17 cellular contexts compared by ENCODE assay signal in the genomic region with DNA sequence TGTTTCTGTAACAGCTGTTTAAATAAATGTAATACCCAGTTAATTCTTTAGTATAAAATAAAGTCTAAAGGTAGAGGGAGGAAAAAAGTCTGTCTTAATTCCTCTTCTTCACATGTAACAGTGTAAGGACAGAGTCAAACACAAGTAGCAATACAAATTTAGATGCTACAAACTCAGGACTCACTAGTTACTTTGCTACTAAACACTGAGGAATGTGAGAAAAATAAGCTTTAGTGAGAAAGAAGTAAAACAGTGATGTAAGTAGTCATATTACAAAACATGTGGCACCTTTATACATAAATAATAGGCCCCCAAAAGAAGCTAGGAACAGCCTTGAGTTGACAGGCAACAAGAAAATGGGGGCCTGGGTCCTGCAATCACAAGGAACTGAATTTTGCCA.
DNase-seq lines count a peak whose midpoint lies in the region; ATAC-seq, FAIRE-seq and TF ChIP-seq lines count a peak whose summit lies in the region.
"Had no signal": no experiment of that assay in that cellular context is flagged by ENCODE, and none has a peak within 500 bp of the region (broad histone marks: within the 10 kb centered on the region; RNA-seq: fewer than 3 reads in every experiment).

No MANE protein-coding gene starts in this region.

- H2AFZ ChIP-seq in Karpas-422 (ENCODE audit: low read length) = no peak overlapping the region

- H4K20me1 ChIP-seq in Karpas-422 (ENCODE audit: insufficient read depth, low read depth, low read length) = no peaks in the 10 kb centered on the region

- TF ChIP-seq EP300 in A549 (IDR thresholded peaks at IDR 0.05) = no peak

- no peak for TF ChIP-seq POLR2A in A549 (IDR thresholded peaks at IDR 0.05; ENCODE audit: low read length)

- H3K79me2 ChIP-seq in Karpas-422 (ENCODE audit: low read length) = peaks cover 95% of the 10 kb centered on the region

- H3K4me2 ChIP-seq in A549 = peak overlapping the region; percentile 3; the same call in 1 of the 3 replicates
- peak overlapping the region; percentile 65 for H3K4me2 ChIP-seq in Karpas-422 (ENCODE audit: low read depth, low read length, poor library complexity, severe bottlenecking)

- TF ChIP-seq RAD21 in A549 (conservative IDR thresholded peaks at IDR 0.05 in 1 of 2, IDR thresholded peaks at IDR 0.05 in 1 of 2) = no peak

- ATAC-seq in A549 = no peak
- ATAC-seq in GM18520 (IDR thresholded peaks at IDR 0.05; ENCODE audit: unreplicated experiment) = no peak

- no peaks in the 10 kb centered on the region for H3K27me3 ChIP-seq in Karpas-422 (ENCODE audit: low read length)
- H3K27me3 ChIP-seq: BE2C had no signal

- TF ChIP-seq CTCF in A549 (IDR thresholded peaks at IDR 0.05) = no peak
- no peak for TF ChIP-seq CTCF in fibroblast of mammary gland (conservative IDR thresholded peaks at IDR 0.05; ENCODE audit: control insufficient read depth, insufficient read depth, low read depth, low read length)

- DNase-seq in A549 (ENCODE audit: low read depth in 1 of 2, low spot score in 1 of 2) (no peak), GM03348 (ENCODE audit: low spot score) (peak; percentile 6), Karpas-422 (no peak), fibroblast of mammary gland (ENCODE audit: low read depth) (peak; percentile 15), RCC 7860 (ENCODE audit: low spot score) (no peak), NCI-H2196 treated with DMSO at 0.1 percent for 48 hours (lab: John Stamatoyannopoulos, UW; ENCODE audit: unreplicated experiment) (no peak)
- DNase-seq in stimulated activated CD4-positive, alpha-beta T cell treated with anti-CD3 and anti-CD28 coated beads, Interleukin-15, amount 100 ng/mL, for 24 hours = no peak
- DNase-seq: BE2C; CD4-positive, alpha-beta memory T cell; DMS79; EL; GDM1; KG1 had no signal

- no peak overlapping the region for H3K4me3 ChIP-seq in A549
- H3K4me3 ChIP-seq in Karpas-422 (ENCODE audit: low read length) = no peak overlapping the region
- no peak overlapping the region for H3K4me3 ChIP-seq in fibroblast of mammary gland (ENCODE audit: control insufficient read depth, low read depth, low read length)

- H3K27ac ChIP-seq in A549 (peak overlapping the region; percentile 8 to 69; a peak in 3 of 6 replicates), Karpas-422 (ENCODE audit: low read length) (peak overlapping the region; percentile 62)
- H3K27ac ChIP-seq: 22Rv1, C4-2B, HL-60 had no signal

- H3K9me3 ChIP-seq in A549 (no peaks in the 10 kb centered on the region), Karpas-422 (ENCODE audit: low read length) (no peaks in the 10 kb centered on the region)
- H3K9me3 ChIP-seq: BE2C had no signal

- FAIRE-seq in A549 (lab: Jason Lieb, UNC) = no peak
- FAIRE-seq in RCC 7860 (lab: Jason Lieb, UNC) = no peak

- H3K4me1 ChIP-seq in A549 = peaks cover 37% of the 10 kb centered on the region
- H3K4me1 ChIP-seq in Karpas-422 (ENCODE audit: low read length) = peaks cover 54% of the 10 kb centered on the region
- H3K4me1 ChIP-seq: BE2C had no signal

- H3K9me2 ChIP-seq in Karpas-422 (replicated peaks; ENCODE audit: insufficient read depth, low read length) = no peaks in the 10 kb centered on the region

- CTCF ChIA-PET in A549 (lab: Yijun Ruan, JAX) = interaction anchor here (0.6 to 2.6 kb wide), 4 partner anchors 16 to 212 kb away, joined by 3 to 9 read pairs (median 4); no protein-coding TSS in a partner anchor

- peak overlapping the region; percentile 27 for H3K9ac ChIP-seq in Karpas-422 (ENCODE audit: low read length)

- no peaks in the 10 kb centered on the region for H3K36me3 ChIP-seq in Karpas-422 (ENCODE audit: insufficient read depth, low read length)
- H3K36me3 ChIP-seq: BE2C had no signal

- POLR2A ChIA-PET in A549 (lab: Yijun Ruan, JAX) = no interaction called here

TF ChIP-seq in A549, 52 proteins besides CTCF, POLR2A, EP300 and RAD21:
- TF ChIP-seq JUN (IDR thresholded peaks at IDR 0.05) (no peak), MYC (IDR thresholded peaks at IDR 0.05; ENCODE audit: borderline replicate concordance, low read length) (no peak), CHD4 (IDR thresholded peaks at IDR 0.05; ENCODE audit: borderline replicate concordance) (no peak), PHF8 (IDR thresholded peaks at IDR 0.05; ENCODE audit: borderline replicate concordance, low read depth) (no peak), ESRRA (IDR thresholded peaks at IDR 0.05; ENCODE audit: borderline replicate concordance, low read length) (no peak), SMC3 (IDR thresholded peaks at IDR 0.05) (no peak), ZSCAN20 (CRISPR knock-in tag; IDR thresholded peaks at IDR 0.05) (no peak), RNF2 (IDR thresholded peaks at IDR 0.05; ENCODE audit: borderline replicate concordance, low read depth) (no peak), CHD2 (IDR thresholded peaks at IDR 0.05; ENCODE audit: low read length, partially characterized antibody) (no peak), RCOR1 (IDR thresholded peaks at IDR 0.05; ENCODE audit: low read depth, low read length) (no peak), BHLHE40 (IDR thresholded peaks at IDR 0.05; ENCODE audit: low read depth, low read length) (no peak), EHF (CRISPR knock-in tag; IDR thresholded peaks at IDR 0.05) (no peak), CBX2 (IDR thresholded peaks at IDR 0.05; ENCODE audit: borderline replicate concordance, low read depth) (no peak)
- TF ChIP-seq, protein P1, sequence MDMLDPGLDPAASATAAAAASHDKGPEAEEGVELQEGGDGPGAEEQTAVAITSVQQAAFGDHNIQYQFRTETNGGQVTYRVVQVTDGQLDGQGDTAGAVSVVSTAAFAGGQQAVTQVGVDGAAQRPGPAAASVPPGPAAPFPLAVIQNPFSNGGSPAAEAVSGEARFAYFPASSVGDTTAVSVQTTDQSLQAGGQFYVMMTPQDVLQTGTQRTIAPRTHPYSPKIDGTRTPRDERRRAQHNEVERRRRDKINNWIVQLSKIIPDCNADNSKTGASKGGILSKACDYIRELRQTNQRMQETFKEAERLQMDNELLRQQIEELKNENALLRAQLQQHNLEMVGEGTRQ (IDR thresholded peaks at IDR 0.05) = no peak
- TF ChIP-seq, protein P2, sequence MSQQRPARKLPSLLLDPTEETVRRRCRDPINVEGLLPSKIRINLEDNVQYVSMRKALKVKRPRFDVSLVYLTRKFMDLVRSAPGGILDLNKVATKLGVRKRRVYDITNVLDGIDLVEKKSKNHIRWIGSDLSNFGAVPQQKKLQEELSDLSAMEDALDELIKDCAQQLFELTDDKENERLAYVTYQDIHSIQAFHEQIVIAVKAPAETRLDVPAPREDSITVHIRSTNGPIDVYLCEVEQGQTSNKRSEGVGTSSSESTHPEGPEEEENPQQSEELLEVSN (IDR thresholded peaks at IDR 0.05; ENCODE audit: borderline replicate concordance, low read depth) = no peak
- TF ChIP-seq, protein P3, sequence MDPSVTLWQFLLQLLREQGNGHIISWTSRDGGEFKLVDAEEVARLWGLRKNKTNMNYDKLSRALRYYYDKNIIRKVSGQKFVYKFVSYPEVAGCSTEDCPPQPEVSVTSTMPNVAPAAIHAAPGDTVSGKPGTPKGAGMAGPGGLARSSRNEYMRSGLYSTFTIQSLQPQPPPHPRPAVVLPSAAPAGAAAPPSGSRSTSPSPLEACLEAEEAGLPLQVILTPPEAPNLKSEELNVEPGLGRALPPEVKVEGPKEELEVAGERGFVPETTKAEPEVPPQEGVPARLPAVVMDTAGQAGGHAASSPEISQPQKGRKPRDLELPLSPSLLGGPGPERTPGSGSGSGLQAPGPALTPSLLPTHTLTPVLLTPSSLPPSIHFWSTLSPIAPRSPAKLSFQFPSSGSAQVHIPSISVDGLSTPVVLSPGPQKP (IDR thresholded peaks at IDR 0.05; ENCODE audit: low read depth, low read length) = no peak
TF ChIP-seq in A549: peak in this region for 0.

Comparison
In these comparisons a context has a peak if more than half of its experiments do, and no peak if none do; other contexts are left out.
1. DNase-seq: peak in GM03348 (single experiment) and fibroblast of mammary gland (single experiment); none in A549 (0 of 2), Karpas-422 (single experiment), stimulated activated CD4-positive, alpha-beta T cell treated with anti-CD3 and anti-CD28 coated beads, Interleukin-15, amount 100 ng/mL, for 24 hours (single experiment), RCC 7860 (single experiment) and NCI-H2196 treated with DMSO at 0.1 percent for 48 hours (single experiment).